18 cellular contexts compared by ENCODE assay signal in the genomic region with DNA sequence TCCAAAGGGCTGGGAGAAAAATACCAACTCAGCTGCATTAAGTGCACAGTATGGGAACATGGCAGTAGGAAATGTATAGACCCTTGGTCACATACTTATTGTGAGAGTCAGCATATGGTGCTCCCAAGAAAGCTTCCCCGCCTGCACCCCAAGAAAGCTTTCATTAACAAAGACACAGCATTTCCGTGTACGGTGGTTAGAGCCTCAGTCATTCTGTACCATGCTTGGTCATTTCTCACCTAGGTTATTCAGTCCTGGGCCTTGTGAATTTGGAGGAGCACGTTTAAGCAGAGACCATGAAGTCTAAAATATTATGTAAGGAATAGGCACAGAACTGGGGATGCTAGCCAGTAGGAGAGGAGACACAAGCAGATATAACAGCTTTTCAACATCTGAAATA. TPM values are rescaled to one million over a fixed set of nuclear protein-coding genes. Genes with fewer than 3 reads are reported as not detected.
DNase-seq lines count a peak whose midpoint lies in the region; ATAC-seq and TF ChIP-seq lines count a peak whose summit lies in the region.
"Had no signal": no experiment of that assay in that cellular context is flagged by ENCODE, and none has a peak within 500 bp of the region (broad histone marks: within the 10 kb centered on the region; RNA-seq: fewer than 3 reads in every experiment).

No MANE protein-coding gene starts in this region.

- H3K9me3 ChIP-seq in CD4-positive, alpha-beta memory T cell (ENCODE audit: control insufficient read depth in 1 of 2, low read length in 2 of 2), result no peaks in the 10 kb centered on the region
- no peaks in the 10 kb centered on the region for H3K9me3 ChIP-seq in testis
- H3K9me3 ChIP-seq: BE2C had no signal

- intact Hi-C loops in CD4-positive, alpha-beta memory T cell (cut with micrococcal nuclease), result no loop called here
- intact Hi-C loops in activated T-helper 2 cell treated with anti-CD3 and anti-CD28 coated beads, Interferon-gamma antibody, Interleukin-2, Interleukin-4, amounts not matched to agents 10 μg/mL and 5 μg/mL and 100 μg/mL, durations not matched to agents 14 hours and 24 hours and 36 hours (cut with micrococcal nuclease), result no loop called here
- intact Hi-C loops in testis (cut with DNase I; ENCODE audit: low total_unique reads), result no loop called here

- POLR2A ChIA-PET in CD4-positive, alpha-beta memory T cell (lab: Charles Lee; ENCODE audit: partially characterized antibody), result no interaction called here

- H3K4me3 ChIP-seq in CD4-positive, alpha-beta memory T cell (ENCODE audit: low read length in 2 of 2), result no peak overlapping the region
- no peak overlapping the region for H3K4me3 ChIP-seq in testis

- no peak for DNase-seq in activated CD8-positive, alpha-beta memory T cell treated with anti-CD3 and anti-CD28 coated beads, Interleukin-2, amount 10 ng/mL, durations not matched to agents 7 days and 5 days
- DNase-seq in activated CD8-positive, alpha-beta memory T cell treated with anti-CD3 and anti-CD28 coated beads for 24 hours, result no peak
- no peak for DNase-seq in CD4-positive, alpha-beta memory T cell
- DNase-seq in activated T-helper 2 cell treated with anti-CD3 and anti-CD28 coated beads, Interferon-gamma antibody, Interleukin-2, Interleukin-4, amounts not matched to agents 10 μg/mL and 5 μg/mL and 100 μg/mL, durations not matched to agents 14 hours and 24 hours and 36 hours (ENCODE audit: low spot score), result no peak
- no peak for DNase-seq in nephron progenitor cell
- no peak for DNase-seq in stimulated activated CD4-positive, alpha-beta T cell treated with anti-CD3 and anti-CD28 coated beads, Interleukin-4, amount 100 ng/mL, for 1 hour
- no peak for DNase-seq in testis
- DNase-seq: BE2C; CD8-positive, alpha-beta T cell; DMS53; EL; KG1; MV-4-11; NCI-H1694 treated with DMSO at 0.1 percent for 48 hours; NCI-H2107; NCI-H345; NCI-H524 treated with DMSO at 0.1 percent for 48 hours had no signal

- peaks cover 72% of the 10 kb centered on the region for H3K36me3 Mint-ChIP-seq in activated CD8-positive, alpha-beta memory T cell treated with anti-CD3 and anti-CD28 coated beads, Interleukin-2, amount 10 ng/mL, durations not matched to agents 7 days and 5 days
- H3K36me3 Mint-ChIP-seq in CD4-positive, alpha-beta memory T cell, result peaks cover 70 to 73% of the 10 kb centered on the region in 2 donors
- peaks cover 85% of the 10 kb centered on the region for H3K36me3 Mint-ChIP-seq in activated T-helper 2 cell treated with anti-CD3 and anti-CD28 coated beads, Interferon-gamma antibody, Interleukin-2, Interleukin-4, amounts not matched to agents 10 μg/mL and 5 μg/mL and 100 μg/mL, durations not matched to agents 14 hours and 24 hours and 36 hours (ENCODE audit: low read depth)
- peaks cover 73% of the 10 kb centered on the region for H3K36me3 Mint-ChIP-seq in nephron progenitor cell (ENCODE audit: low read depth)

- H3K4me1 Mint-ChIP-seq in activated CD8-positive, alpha-beta memory T cell treated with anti-CD3 and anti-CD28 coated beads, Interleukin-2, amount 10 ng/mL, durations not matched to agents 7 days and 5 days, result peaks cover 20% of the 10 kb centered on the region
- H3K4me1 Mint-ChIP-seq in CD4-positive, alpha-beta memory T cell, result peaks cover 4 to 23% (median 15%) of the 10 kb centered on the region in 4 donors
- peaks cover 14% of the 10 kb centered on the region for H3K4me1 Mint-ChIP-seq in activated T-helper 2 cell treated with anti-CD3 and anti-CD28 coated beads, Interferon-gamma antibody, Interleukin-2, Interleukin-4, amounts not matched to agents 10 μg/mL and 5 μg/mL and 100 μg/mL, durations not matched to agents 14 hours and 24 hours and 36 hours (ENCODE audit: low read depth)
- no peaks in the 10 kb centered on the region for H3K4me1 Mint-ChIP-seq in nephron progenitor cell

- no peaks in the 10 kb centered on the region for H3K4me1 ChIP-seq in CD4-positive, alpha-beta memory T cell (ENCODE audit: insufficient read depth, low read length)
- no peaks in the 10 kb centered on the region for H3K4me1 ChIP-seq in testis
- H3K4me1 ChIP-seq: BE2C had no signal

- no peak overlapping the region for H3K27ac ChIP-seq in CD4-positive, alpha-beta memory T cell (ENCODE audit: low read depth, low read length)
- H3K27ac ChIP-seq in testis, result no peak overlapping the region

- H3K27ac Mint-ChIP-seq in activated CD8-positive, alpha-beta memory T cell treated with anti-CD3 and anti-CD28 coated beads, Interleukin-2, amount 10 ng/mL, durations not matched to agents 7 days and 5 days, result peak overlapping the region; percentile 3
- H3K27ac Mint-ChIP-seq in CD4-positive, alpha-beta memory T cell, result peak overlapping the region in 4 of 7 donors; percentile 2 to 70 (median 46)
- H3K27ac Mint-ChIP-seq in activated T-helper 2 cell treated with anti-CD3 and anti-CD28 coated beads, Interferon-gamma antibody, Interleukin-2, Interleukin-4, amounts not matched to agents 10 μg/mL and 5 μg/mL and 100 μg/mL, durations not matched to agents 14 hours and 24 hours and 36 hours, result peak overlapping the region; percentile 50
- peak overlapping the region; percentile 80 for H3K27ac Mint-ChIP-seq in nephron progenitor cell

- ATAC-seq in activated CD8-positive, alpha-beta memory T cell treated with anti-CD3 and anti-CD28 coated beads, Interleukin-2, amount 10 ng/mL, durations not matched to agents 7 days and 5 days, result peak; percentile 33
- ATAC-seq in HG03159 (IDR thresholded peaks at IDR 0.05; ENCODE audit: unreplicated experiment), result no peak
- ATAC-seq: CD8-positive, alpha-beta T cell had no signal

- 92 to 96% methylated on average over 4 of the region's 4 CpGs for WGBS in testis, 2 donors

- peaks cover 52% of the 10 kb centered on the region for H3K36me3 ChIP-seq in CD4-positive, alpha-beta memory T cell (ENCODE audit: insufficient read depth, low read length)
- H3K36me3 ChIP-seq in testis (ENCODE audit: low read depth, missing control alignments), result no peaks in the 10 kb centered on the region

- CTCF ChIA-PET in activated CD8-positive, alpha-beta memory T cell treated with anti-CD3 and anti-CD28 coated beads, Interleukin-2, amount 10 ng/mL, durations not matched to agents 7 days and 5 days (lab: Charles Lee), result interaction anchor here (0.9 to 1.3 kb wide), 2 partner anchors 59 to 149 kb away, joined by 3 to 4 read pairs; no protein-coding TSS in a partner anchor
- CTCF ChIA-PET in CD4-positive, alpha-beta memory T cell (lab: Charles Lee; ENCODE audit: partially characterized antibody), result interaction anchor here (1.6 kb wide), 1 partner anchor 47 kb away, joined by 5 read pairs; no protein-coding TSS in a partner anchor

- no peaks in the 10 kb centered on the region for H3K9me3 Mint-ChIP-seq in activated CD8-positive, alpha-beta memory T cell treated with anti-CD3 and anti-CD28 coated beads, Interleukin-2, amount 10 ng/mL, durations not matched to agents 7 days and 5 days (ENCODE audit: low read depth)
- H3K9me3 Mint-ChIP-seq in CD4-positive, alpha-beta memory T cell, result peaks cover 0 to 2% (median 0%) of the 10 kb centered on the region in 8 donors
- H3K9me3 Mint-ChIP-seq in activated T-helper 2 cell treated with anti-CD3 and anti-CD28 coated beads, Interferon-gamma antibody, Interleukin-2, Interleukin-4, amounts not matched to agents 10 μg/mL and 5 μg/mL and 100 μg/mL, durations not matched to agents 14 hours and 24 hours and 36 hours, result no peaks in the 10 kb centered on the region
- H3K9me3 Mint-ChIP-seq in nephron progenitor cell, result peaks cover 5% of the 10 kb centered on the region
- H3K9me3 Mint-ChIP-seq: CD8-positive, alpha-beta T cell had no signal

- H3K4me3 Mint-ChIP-seq in activated CD8-positive, alpha-beta memory T cell treated with anti-CD3 and anti-CD28 coated beads, Interleukin-2, amount 10 ng/mL, durations not matched to agents 7 days and 5 days, result no peak overlapping the region
- no peak overlapping the region for H3K4me3 Mint-ChIP-seq in CD4-positive, alpha-beta memory T cell
- H3K4me3 Mint-ChIP-seq in activated T-helper 2 cell treated with anti-CD3 and anti-CD28 coated beads, Interferon-gamma antibody, Interleukin-2, Interleukin-4, amounts not matched to agents 10 μg/mL and 5 μg/mL and 100 μg/mL, durations not matched to agents 14 hours and 24 hours and 36 hours (ENCODE audit: low read depth), result no peak overlapping the region
- no peak overlapping the region for H3K4me3 Mint-ChIP-seq in nephron progenitor cell
- H3K4me3 Mint-ChIP-seq: CD8-positive, alpha-beta T cell had no signal

- no peak for TF ChIP-seq CTCF in nephron progenitor cell (IDR thresholded peaks at IDR 0.05)
- TF ChIP-seq CTCF in testis (IDR thresholded peaks at IDR 0.05), result no peak

- H3K27me3 ChIP-seq in CD4-positive, alpha-beta memory T cell (ENCODE audit: insufficient read depth, low read length), result no peaks in the 10 kb centered on the region
- H3K27me3 ChIP-seq in testis, result no peaks in the 10 kb centered on the region
- H3K27me3 ChIP-seq: BE2C had no signal

- no peaks in the 10 kb centered on the region for H3K27me3 Mint-ChIP-seq in activated CD8-positive, alpha-beta memory T cell treated with anti-CD3 and anti-CD28 coated beads, Interleukin-2, amount 10 ng/mL, durations not matched to agents 7 days and 5 days
- no peaks in the 10 kb centered on the region for H3K27me3 Mint-ChIP-seq in CD4-positive, alpha-beta memory T cell
- H3K27me3 Mint-ChIP-seq in activated T-helper 2 cell treated with anti-CD3 and anti-CD28 coated beads, Interferon-gamma antibody, Interleukin-2, Interleukin-4, amounts not matched to agents 10 μg/mL and 5 μg/mL and 100 μg/mL, durations not matched to agents 14 hours and 24 hours and 36 hours (ENCODE audit: low read depth), result no peaks in the 10 kb centered on the region
- no peaks in the 10 kb centered on the region for H3K27me3 Mint-ChIP-seq in nephron progenitor cell (ENCODE audit: low read depth, poor library complexity)

- TF ChIP-seq POLR2A in testis (IDR thresholded peaks at IDR 0.05), result no peak

RNA-seq across cellular contexts. Expression of a gene that starts 56.1 kb away (rescaled TPM):
- total RNA-seq in activated CD8-positive, alpha-beta memory T cell treated with anti-CD3 and anti-CD28 coated beads, Interleukin-2, amount 10 ng/mL, durations not matched to agents 7 days and 5 days, result not detected
- total RNA-seq in CD4-positive, alpha-beta memory T cell, result under 1 TPM; 0.14 to 0.26 TPM
- under 1 TPM in 1 of 2 donors, not detected in 1; 0.64 TPM for polyA plus RNA-seq in CD4-positive, alpha-beta memory T cell
- 0.23 and 0.34 TPM in 2 replicates for total RNA-seq in activated T-helper 2 cell treated with anti-CD3 and anti-CD28 coated beads, Interferon-gamma antibody, Interleukin-2, Interleukin-4, amounts not matched to agents 10 μg/mL and 5 μg/mL and 100 μg/mL, durations not matched to agents 14 hours and 24 hours and 36 hours
- 10 to 100 TPM; 12.8 to 14.6 TPM for total RNA-seq in testis
- polyA plus RNA-seq in testis (ENCODE audit: insufficient read depth, low read depth, low replicate concordance), result 30.6 TPM
- total RNA-seq: CD8-positive, alpha-beta T cell had no signal

Comparison
In these comparisons a context has a peak if more than half of its experiments do, and no peak if none do; other contexts are left out.
1. H3K27ac Mint-ChIP-seq: peak in every context shown above with its lines; median percentile 80 in nephron progenitor cell; 50 in activated T-helper 2 cell treated with anti-CD3 and anti-CD28 coated beads, Interferon-gamma antibody, Interleukin-2, Interleukin-4, amounts not matched to agents 10 μg/mL and 5 μg/mL and 100 μg/mL, durations not matched to agents 14 hours and 24 hours and 36 hours; 46 in CD4-positive, alpha-beta memory T cell; 3 in activated CD8-positive, alpha-beta memory T cell treated with anti-CD3 and anti-CD28 coated beads, Interleukin-2, amount 10 ng/mL, durations not matched to agents 7 days and 5 days.
2. RNA of a gene that starts 56.1 kb away (total RNA-seq): 12.8 to 14.6 TPM in testis; 0.23 to 0.34 TPM in activated T-helper 2 cell treated with anti-CD3 and anti-CD28 coated beads, Interferon-gamma antibody, Interleukin-2, Interleukin-4, amounts not matched to agents 10 μg/mL and 5 μg/mL and 100 μg/mL, durations not matched to agents 14 hours and 24 hours and 36 hours, 0.14 to 0.26 TPM in CD4-positive, alpha-beta memory T cell and not detected in activated CD8-positive, alpha-beta memory T cell treated with anti-CD3 and anti-CD28 coated beads, Interleukin-2, amount 10 ng/mL, durations not matched to agents 7 days and 5 days; every median in the first group is over 10 times any median in the second.